Comparison of ENCODE assay signal across 8 cellular contexts in genomic region chr9:108885643-108886348, GRCh38. TPM values are rescaled to one million over a fixed set of nuclear protein-coding genes. Genes with fewer than 3 reads are reported as not detected.
DNase-seq lines count a peak whose midpoint lies in the region; ATAC-seq, FAIRE-seq and TF ChIP-seq lines count a peak whose summit lies in the region.

No MANE protein-coding gene starts in this region.

- peaks cover 33% of the 10 kb centered on the region for H3K36me3 Mint-ChIP-seq in activated CD4-positive, alpha-beta memory T cell treated with anti-CD3 and anti-CD28 coated beads for 36 hours

- TF ChIP-seq EP300 in A549 (IDR thresholded peaks at IDR 0.05): no peak; a peak in 1 of 5 replicates

- no peak for FAIRE-seq in A549 (lab: Jason Lieb, UNC)

- no peak for TF ChIP-seq RAD21 in A549 (conservative IDR thresholded peaks at IDR 0.05 in 1 of 2, IDR thresholded peaks at IDR 0.05 in 1 of 2)

- peaks cover 17% of the 10 kb centered on the region for H3K4me1 Mint-ChIP-seq in activated CD4-positive, alpha-beta memory T cell treated with anti-CD3 and anti-CD28 coated beads for 36 hours (ENCODE audit: low read depth)
- peaks cover 23% of the 10 kb centered on the region for H3K4me1 Mint-ChIP-seq in stimulated activated naive CD8-positive, alpha-beta T cell treated with anti-CD3 and anti-CD28 coated beads, Interleukin-15, amount 100 ng/mL, for 72 hours

- POLR2A ChIA-PET in A549 (lab: Yijun Ruan, JAX): no interaction called here
- POLR2A ChIA-PET in activated CD4-positive, alpha-beta memory T cell treated with anti-CD3 and anti-CD28 coated beads for 36 hours (lab: Charles Lee): no interaction called here

- no peaks in the 10 kb centered on the region for H3K9me3 Mint-ChIP-seq in activated CD4-positive, alpha-beta memory T cell treated with anti-CD3 and anti-CD28 coated beads for 36 hours
- H3K9me3 Mint-ChIP-seq in stimulated activated naive CD8-positive, alpha-beta T cell treated with anti-CD3 and anti-CD28 coated beads, Interleukin-15, amount 100 ng/mL, for 72 hours: no peaks in the 10 kb centered on the region

- H3K4me3 ChIP-seq in A549: no peak overlapping the region

- ATAC-seq in A549: peak; percentile 84 to 86
- peak; percentile 98 for ATAC-seq in GM18520 (IDR thresholded peaks at IDR 0.05; ENCODE audit: unreplicated experiment)
- peak; percentile 99 for ATAC-seq in HG02938 (IDR thresholded peaks at IDR 0.05; ENCODE audit: unreplicated experiment)
- ATAC-seq in stimulated activated naive CD8-positive, alpha-beta T cell treated with anti-CD3 and anti-CD28 coated beads, Interleukin-15, amount 100 ng/mL, for 72 hours: peak; percentile 100

- no peak overlapping the region for H3K4me3 Mint-ChIP-seq in activated CD4-positive, alpha-beta memory T cell treated with anti-CD3 and anti-CD28 coated beads for 36 hours
- H3K4me3 Mint-ChIP-seq in stimulated activated naive CD8-positive, alpha-beta T cell treated with anti-CD3 and anti-CD28 coated beads, Interleukin-15, amount 100 ng/mL, for 72 hours: peak overlapping the region; percentile 46 to 62

- intact Hi-C loops in activated CD4-positive, alpha-beta memory T cell treated with anti-CD3 and anti-CD28 coated beads for 36 hours (cut with micrococcal nuclease): loop anchor here (1.0 to 5.0 kb wide), 5 partner anchors 49 to 527 kb away; partner anchors contain the start of genes ABITRAM, CTNNAL1 and ELP1

- peak overlapping the region; percentile 46 for H3K4me2 ChIP-seq in A549

- peak overlapping the region; percentile 44 for H3K27ac Mint-ChIP-seq in activated CD4-positive, alpha-beta memory T cell treated with anti-CD3 and anti-CD28 coated beads for 36 hours
- peak overlapping the region; percentile 88 to 92 for H3K27ac Mint-ChIP-seq in stimulated activated naive CD8-positive, alpha-beta T cell treated with anti-CD3 and anti-CD28 coated beads, Interleukin-15, amount 100 ng/mL, for 72 hours

- no peaks in the 10 kb centered on the region for H3K9me3 ChIP-seq in A549

- no peak for TF ChIP-seq CTCF in A549 (IDR thresholded peaks at IDR 0.05)

- H3K27me3 Mint-ChIP-seq in activated CD4-positive, alpha-beta memory T cell treated with anti-CD3 and anti-CD28 coated beads for 36 hours: no peaks in the 10 kb centered on the region
- no peaks in the 10 kb centered on the region for H3K27me3 Mint-ChIP-seq in stimulated activated naive CD8-positive, alpha-beta T cell treated with anti-CD3 and anti-CD28 coated beads, Interleukin-15, amount 100 ng/mL, for 72 hours

- peak overlapping the region; percentile 57 to 74; a peak in 5 of 6 replicates for H3K27ac ChIP-seq in A549

- H3K4me1 ChIP-seq in A549: peaks cover 23% of the 10 kb centered on the region

- WGBS in A549 (ENCODE audit: missing lambda C conversion rate): 46% methylated on average over 1 of the region's 1 CpG

- peak; percentile 52 to 71 for DNase-seq in A549 (ENCODE audit: low read depth in 1 of 2, low spot score in 1 of 2)
- DNase-seq in NCI-H1436 (lab: John Stamatoyannopoulos, UW): peak; percentile 62
- DNase-seq in activated CD4-positive, alpha-beta memory T cell treated with anti-CD3 and anti-CD28 coated beads for 36 hours: peak; percentile 73
- peak; percentile 82 for DNase-seq in glomerular visceral epithelial cell (ENCODE audit: extremely low spot score)
- DNase-seq in stimulated activated naive CD8-positive, alpha-beta T cell treated with anti-CD3 and anti-CD28 coated beads, Interleukin-15, amount 100 ng/mL, for 72 hours: peak; percentile 62 to 84
- no peak for DNase-seq in SK-N-DZ (ENCODE audit: low spot score)

- no peak for TF ChIP-seq POLR2A in A549 (IDR thresholded peaks at IDR 0.05; ENCODE audit: low read length)

- CTCF ChIA-PET in A549 (lab: Yijun Ruan, JAX): interaction anchor here (2.5 kb wide), 1 partner anchor 14 kb away, joined by 7 read pairs; no protein-coding TSS in a partner anchor
- CTCF ChIA-PET in activated CD4-positive, alpha-beta memory T cell treated with anti-CD3 and anti-CD28 coated beads for 36 hours (lab: Charles Lee): interaction anchor here (0.6 to 1.1 kb wide), 3 partner anchors 12 to 1593 kb away, joined by 3 to 4 read pairs (median 3); no protein-coding TSS in a partner anchor

TF ChIP-seq in A549, 52 proteins besides CTCF, POLR2A, EP300 and RAD21:
- TF ChIP-seq POLR2AphosphoS2 (conservative IDR thresholded peaks at IDR 0.05; ENCODE audit: low read length) (no peak), RCOR1 (IDR thresholded peaks at IDR 0.05; ENCODE audit: low read depth, low read length) (no peak), FOSL2 (IDR thresholded peaks at IDR 0.05) (0 out of 2 replicates have a peak, but pooled peaks have one; percentile 27), FOSL2 (CRISPR knock-in tag; IDR thresholded peaks at IDR 0.05) (peak; percentile 43)
TF ChIP-seq in A549: peak in this region for 1.

RNA-seq across cellular contexts. Expression of gene ACTL7A, which starts 23.7 kb away (rescaled TPM):
- polyA plus RNA-seq in A549 (2011; rRNA removed) (not detected in 2 replicates), A549 (2017; fragmentation: RNase III; extraction: RNeasy Plus Mini Kit Qiagen cat#74134 plus additional on column Dnase treatment) (not detected in 3 replicates)
- polyA plus RNA-seq in A549 (2012; cell fraction: cytosol; rRNA removed): not detected in 2 replicates
- not detected in 2 replicates for polyA plus RNA-seq in A549 (2012; cell fraction: nucleus; rRNA removed)
- polyA minus RNA-seq in A549 (2011; rRNA and poly(A)+ RNA removed): not detected in 2 replicates
- not detected for total RNA-seq in activated CD4-positive, alpha-beta memory T cell treated with anti-CD3 and anti-CD28 coated beads for 36 hours
- not detected in 2 replicates for polyA plus RNA-seq in SK-N-DZ (2014; cell fraction: cytosol; rRNA removed)
- polyA plus RNA-seq in SK-N-DZ (2014; cell fraction: nucleus; rRNA removed): not detected in 2 replicates

RNA-seq across cellular contexts. Expression of gene ACTL7B, which starts 30.0 kb away (rescaled TPM):
- polyA plus RNA-seq in A549 (2011; rRNA removed) (not detected in 2 replicates), A549 (2017; fragmentation: RNase III; extraction: RNeasy Plus Mini Kit Qiagen cat#74134 plus additional on column Dnase treatment) (not detected in 3 replicates)
- 0.01 TPM in 2 replicates for polyA plus RNA-seq in A549 (2012; cell fraction: cytosol; rRNA removed)
- polyA plus RNA-seq in A549 (2012; cell fraction: nucleus; rRNA removed): 0.11 and 0.25 TPM in 2 replicates
- polyA minus RNA-seq in A549 (2011; rRNA and poly(A)+ RNA removed): 0.10 TPM in 1 of 2 replicates, not detected in the other
- total RNA-seq in activated CD4-positive, alpha-beta memory T cell treated with anti-CD3 and anti-CD28 coated beads for 36 hours: not detected
- polyA plus RNA-seq in SK-N-DZ (2014; cell fraction: cytosol; rRNA removed): not detected in 2 replicates
- polyA plus RNA-seq in SK-N-DZ (2014; cell fraction: nucleus; rRNA removed): 0.18 TPM in 1 of 2 replicates, not detected in the other

RNA-seq across cellular contexts. Expression of gene ELP1, which starts 48.1 kb away (rescaled TPM):
- 35.8 and 48.9 TPM in 2 replicates for polyA plus RNA-seq in A549 (2011; rRNA removed)
- 12.3 and 12.6 TPM in 2 replicates for polyA plus RNA-seq in A549 (2012; cell fraction: cytosol; rRNA removed)
- polyA plus RNA-seq in A549 (2012; cell fraction: nucleus; rRNA removed): 14.9 and 23.0 TPM in 2 replicates
- polyA plus RNA-seq in A549 (2017; fragmentation: RNase III; extraction: RNeasy Plus Mini Kit Qiagen cat#74134 plus additional on column Dnase treatment): 25.4 to 26.3 TPM (median 26.1 TPM) in 3 replicates
- polyA minus RNA-seq in A549 (2011; rRNA and poly(A)+ RNA removed): 33.2 and 35.0 TPM in 2 replicates
- total RNA-seq in activated CD4-positive, alpha-beta memory T cell treated with anti-CD3 and anti-CD28 coated beads for 36 hours: 10 to 100 TPM; 25.5 to 29.2 TPM
- polyA plus RNA-seq in SK-N-DZ (2014; cell fraction: cytosol; rRNA removed): 43.3 and 48.9 TPM in 2 replicates
- polyA plus RNA-seq in SK-N-DZ (2014; cell fraction: nucleus; rRNA removed): 113 and 220 TPM in 2 replicates

RNA-seq across cellular contexts. Expression of gene ABITRAM, which starts 48.4 kb away (rescaled TPM):
- polyA plus RNA-seq in A549 (2011; rRNA removed) (34.3 and 38.2 TPM in 2 replicates), A549 (2017; fragmentation: RNase III; extraction: RNeasy Plus Mini Kit Qiagen cat#74134 plus additional on column Dnase treatment) (18.7 to 21.6 TPM (median 19.3 TPM) in 3 replicates)
- 12.0 and 12.3 TPM in 2 replicates for polyA plus RNA-seq in A549 (2012; cell fraction: cytosol; rRNA removed)
- 4.0 and 5.4 TPM in 2 replicates for polyA plus RNA-seq in A549 (2012; cell fraction: nucleus; rRNA removed)
- polyA minus RNA-seq in A549 (2011; rRNA and poly(A)+ RNA removed): 4.7 and 6.9 TPM in 2 replicates
- 10 to 100 TPM in 1 of 2 experiments, 1 to 10 TPM in 1; 9.4 to 11.2 TPM for total RNA-seq in activated CD4-positive, alpha-beta memory T cell treated with anti-CD3 and anti-CD28 coated beads for 36 hours
- 11.1 and 11.4 TPM in 2 replicates for polyA plus RNA-seq in SK-N-DZ (2014; cell fraction: cytosol; rRNA removed)
- 13.2 and 15.8 TPM in 2 replicates for polyA plus RNA-seq in SK-N-DZ (2014; cell fraction: nucleus; rRNA removed)
